ENCODE assay signal across 25 cellular contexts in genomic region chrY:16715278-16715677, GRCh38.
"Had no signal": no experiment of that assay in that cellular context is flagged by ENCODE, and none has a peak within 500 bp of the region (broad histone marks: within the 10 kb centered on the region; RNA-seq: fewer than 3 reads in every experiment).

No MANE protein-coding gene starts in this region.

- H3K36me3 ChIP-seq: esophagus squamous epithelium, gastrocnemius medialis, heart left ventricle, left lung, lower lobe of right lung had no signal

- H3K79me2 ChIP-seq: hepatocyte had no signal

- DNase-seq: dermis blood vessel endothelial cell; dorsolateral prefrontal cortex; effector CD4-positive, alpha-beta T cell; effector memory CD4-positive, alpha-beta T cell; erythroblast; esophagus squamous epithelium; foreskin fibroblast; foreskin melanocyte; gastrocnemius medialis; heart left ventricle; left cardiac atrium; left lung; left ventricle myocardium superior; lower lobe of right lung; mesenchymal stem cell; mucosa of descending colon; naive B cell had no signal

- FAIRE-seq: colon, endothelial cell of umbilical vein, islet of Langerhans, keratinocyte had no signal

- H3K4me2 ChIP-seq: hepatocyte had no signal

- H3K4me3 ChIP-seq: coronary artery, dorsolateral prefrontal cortex, esophagus squamous epithelium, gastrocnemius medialis, heart left ventricle, hepatocyte, left lung, lower lobe of right lung, mucosa of descending colon had no signal

- ATAC-seq: esophagus mucosa, gastrocnemius medialis, heart left ventricle, left cardiac atrium, left lung, left ventricle myocardium superior, lower lobe of right lung, mucosa of descending colon had no signal

- H3K9me3 ChIP-seq: esophagus squamous epithelium, gastrocnemius medialis, heart left ventricle, left lung, lower lobe of right lung, mucosa of descending colon had no signal

- H2AFZ ChIP-seq: hepatocyte had no signal

- H3K27me3 ChIP-seq: dorsolateral prefrontal cortex, esophagus squamous epithelium, gastrocnemius medialis, heart left ventricle, hepatocyte, left lung had no signal

- H3K27ac ChIP-seq: coronary artery, dorsolateral prefrontal cortex, epithelial cell of prostate, esophagus squamous epithelium, gastrocnemius medialis, heart left ventricle, hepatocyte, left lung, lower lobe of right lung had no signal

- H3K4me1 ChIP-seq: esophagus squamous epithelium, gastrocnemius medialis, heart left ventricle, left lung, lower lobe of right lung had no signal
